1 cellular context compared by ENCODE assay signal in genomic region chr7:56066376-56066775, GRCh38. TPM values are rescaled to one million over a fixed set of nuclear protein-coding genes. Genes with fewer than 3 reads are reported as not detected.
"Had no signal": no experiment of that assay in that cellular context is flagged by ENCODE, and none has a peak within 500 bp of the region (broad histone marks: within the 10 kb centered on the region; RNA-seq: fewer than 3 reads in every experiment).

No MANE protein-coding gene starts in this region.

RNA-seq across cellular contexts. Expression of gene PHKG1, which starts 26.4 kb away (rescaled TPM):
- total RNA-seq: vagina had no signal
